19 cellular contexts compared by ENCODE assay signal in the genomic region with DNA sequence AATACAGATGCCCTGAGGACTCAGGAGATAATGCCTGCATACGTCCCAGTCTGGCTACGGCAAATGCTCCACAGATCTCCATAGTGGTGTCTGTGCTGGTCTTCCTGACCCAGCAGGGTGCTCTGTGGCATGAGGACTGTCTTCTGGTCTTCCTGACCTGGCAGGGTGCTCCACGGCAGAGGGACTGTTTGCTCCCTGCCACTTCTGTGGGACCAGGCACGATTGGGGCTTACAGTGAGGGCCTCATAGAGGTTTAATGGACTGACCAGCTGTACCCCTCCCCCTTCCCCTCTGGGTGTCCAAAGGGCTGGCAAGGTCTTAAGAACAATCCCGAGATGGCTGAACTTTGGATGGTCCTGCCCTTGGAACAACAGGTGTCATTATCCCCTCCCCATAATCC.
A peak's percentile ranks its signal among the peaks of the same experiment; 100 is the strongest.
DNase-seq lines count a peak whose midpoint lies in the region; ATAC-seq and TF ChIP-seq lines count a peak whose summit lies in the region.
"Had no signal": no experiment of that assay in that cellular context is flagged by ENCODE, and none has a peak within 500 bp of the region (broad histone marks: within the 10 kb centered on the region; RNA-seq: fewer than 3 reads in every experiment).

No MANE protein-coding gene starts in this region.

- DNase-seq in activated naive CD8-positive, alpha-beta T cell treated with anti-CD3 and anti-CD28 coated beads, Interleukin-2, amount 10 ng/mL, durations not matched to agents 7 days and 5 days = peak; percentile 15
- no peak for DNase-seq in activated naive CD8-positive, alpha-beta T cell treated with anti-CD3 and anti-CD28 coated beads for 36 hours
- DNase-seq in neural crest cell (ENCODE audit: low read depth, low spot score) = no peak
- DNase-seq in suprapubic skin (ENCODE audit: low spot score in 2 of 2) = peak; percentile 27 to 45
- no peak for DNase-seq in mammary epithelial cell
- no peak for DNase-seq in activated CD8-positive, alpha-beta T cell treated with anti-CD3 and anti-CD28 coated beads for 36 hours
- DNase-seq: AML-193; CD4-positive, alpha-beta memory T cell; DMS153; DMS79; GDM1; GM23248 had no signal

- no peaks in the 10 kb centered on the region for H3K27me3 Mint-ChIP-seq in activated naive CD8-positive, alpha-beta T cell treated with anti-CD3 and anti-CD28 coated beads, Interleukin-2, amount 10 ng/mL, durations not matched to agents 7 days and 5 days
- H3K27me3 Mint-ChIP-seq in activated naive CD8-positive, alpha-beta T cell treated with anti-CD3 and anti-CD28 coated beads for 36 hours = no peaks in the 10 kb centered on the region
- no peaks in the 10 kb centered on the region for H3K27me3 Mint-ChIP-seq in neural crest cell (ENCODE audit: low read depth)
- H3K27me3 Mint-ChIP-seq in activated CD8-positive, alpha-beta T cell treated with anti-CD3 and anti-CD28 coated beads for 36 hours = no peaks in the 10 kb centered on the region
- H3K27me3 Mint-ChIP-seq: IgD-negative memory B cell had no signal

- H3K4me1 ChIP-seq in suprapubic skin (peaks cover 10% of the 10 kb centered on the region), mammary epithelial cell (ENCODE audit: insufficient read depth, low read length) (no peaks in the 10 kb centered on the region)
- H3K4me1 ChIP-seq: A549, HAP-1 had no signal

- H3K4me3 Mint-ChIP-seq in activated naive CD8-positive, alpha-beta T cell treated with anti-CD3 and anti-CD28 coated beads, Interleukin-2, amount 10 ng/mL, durations not matched to agents 7 days and 5 days = no peak overlapping the region
- no peak overlapping the region for H3K4me3 Mint-ChIP-seq in activated naive CD8-positive, alpha-beta T cell treated with anti-CD3 and anti-CD28 coated beads for 36 hours
- no peak overlapping the region for H3K4me3 Mint-ChIP-seq in neural crest cell
- H3K4me3 Mint-ChIP-seq in activated CD8-positive, alpha-beta T cell treated with anti-CD3 and anti-CD28 coated beads for 36 hours = no peak overlapping the region
- H3K4me3 Mint-ChIP-seq: CD14-positive monocyte; CD4-positive, alpha-beta memory T cell; IgD-negative memory B cell had no signal

- ATAC-seq in activated naive CD8-positive, alpha-beta T cell treated with anti-CD3 and anti-CD28 coated beads, Interleukin-2, amount 10 ng/mL, durations not matched to agents 7 days and 5 days (ENCODE audit: low read depth) = no peak
- ATAC-seq in GM21717 (IDR thresholded peaks at IDR 0.05; ENCODE audit: unreplicated experiment) = no peak
- ATAC-seq in activated CD8-positive, alpha-beta T cell treated with anti-CD3 and anti-CD28 coated beads for 36 hours = no peak
- ATAC-seq: A549, HepG2 had no signal

- no peaks in the 10 kb centered on the region for H4K20me1 ChIP-seq in mammary epithelial cell (ENCODE audit: insufficient read depth, low read length)

- TF ChIP-seq POLR2A in suprapubic skin (IDR thresholded peaks at IDR 0.05) = no peak

- POLR2A ChIA-PET in activated naive CD8-positive, alpha-beta T cell treated with anti-CD3 and anti-CD28 coated beads, Interleukin-2, amount 10 ng/mL, durations not matched to agents 7 days and 5 days (lab: Charles Lee) = no interaction called here
- POLR2A ChIA-PET in activated CD8-positive, alpha-beta T cell treated with anti-CD3 and anti-CD28 coated beads for 36 hours (lab: Charles Lee) = no interaction called here

- no peaks in the 10 kb centered on the region for H3K9me3 ChIP-seq in suprapubic skin
- peaks cover 31% of the 10 kb centered on the region for H3K9me3 ChIP-seq in mammary epithelial cell (replicated peaks; ENCODE audit: insufficient read depth, low read length)
- H3K9me3 ChIP-seq: A549, HAP-1 had no signal

- no peaks in the 10 kb centered on the region for H3K9me3 Mint-ChIP-seq in activated naive CD8-positive, alpha-beta T cell treated with anti-CD3 and anti-CD28 coated beads, Interleukin-2, amount 10 ng/mL, durations not matched to agents 7 days and 5 days
- no peaks in the 10 kb centered on the region for H3K9me3 Mint-ChIP-seq in activated naive CD8-positive, alpha-beta T cell treated with anti-CD3 and anti-CD28 coated beads for 36 hours
- no peaks in the 10 kb centered on the region for H3K9me3 Mint-ChIP-seq in neural crest cell
- no peaks in the 10 kb centered on the region for H3K9me3 Mint-ChIP-seq in activated CD8-positive, alpha-beta T cell treated with anti-CD3 and anti-CD28 coated beads for 36 hours

- H3K36me3 Mint-ChIP-seq in activated naive CD8-positive, alpha-beta T cell treated with anti-CD3 and anti-CD28 coated beads, Interleukin-2, amount 10 ng/mL, durations not matched to agents 7 days and 5 days = no peaks in the 10 kb centered on the region
- no peaks in the 10 kb centered on the region for H3K36me3 Mint-ChIP-seq in activated naive CD8-positive, alpha-beta T cell treated with anti-CD3 and anti-CD28 coated beads for 36 hours
- H3K36me3 Mint-ChIP-seq in neural crest cell (ENCODE audit: low read depth) = peaks cover 3% of the 10 kb centered on the region
- no peaks in the 10 kb centered on the region for H3K36me3 Mint-ChIP-seq in activated CD8-positive, alpha-beta T cell treated with anti-CD3 and anti-CD28 coated beads for 36 hours (ENCODE audit: low read depth)
- H3K36me3 Mint-ChIP-seq: CD14-positive monocyte; CD4-positive, alpha-beta memory T cell had no signal

- H3K27ac ChIP-seq in suprapubic skin (no peak overlapping the region), mammary epithelial cell (ENCODE audit: insufficient read depth, low read depth, low read length) (no peak overlapping the region)
- H3K27ac ChIP-seq: 22Rv1, A549, GM23248 had no signal

- H3K27ac Mint-ChIP-seq in activated naive CD8-positive, alpha-beta T cell treated with anti-CD3 and anti-CD28 coated beads, Interleukin-2, amount 10 ng/mL, durations not matched to agents 7 days and 5 days = no peak overlapping the region
- H3K27ac Mint-ChIP-seq in activated naive CD8-positive, alpha-beta T cell treated with anti-CD3 and anti-CD28 coated beads for 36 hours = no peak overlapping the region
- H3K27ac Mint-ChIP-seq in neural crest cell (ENCODE audit: unreplicated experiment) = peak overlapping the region; percentile 62
- no peak overlapping the region for H3K27ac Mint-ChIP-seq in activated CD8-positive, alpha-beta T cell treated with anti-CD3 and anti-CD28 coated beads for 36 hours
- H3K27ac Mint-ChIP-seq: CD4-positive, alpha-beta memory T cell; IgD-negative memory B cell had no signal

- CTCF ChIA-PET in mammary epithelial cell (lab: Charles Lee; ENCODE audit: low non-redundant PET) = no interaction called here
- CTCF ChIA-PET in activated CD8-positive, alpha-beta T cell treated with anti-CD3 and anti-CD28 coated beads for 36 hours (lab: Charles Lee) = no interaction called here

- H3K36me3 ChIP-seq in suprapubic skin (no peaks in the 10 kb centered on the region), mammary epithelial cell (ENCODE audit: insufficient read depth, low read length) (no peaks in the 10 kb centered on the region)
- H3K36me3 ChIP-seq: HAP-1 had no signal

- no peak overlapping the region for H2AFZ ChIP-seq in mammary epithelial cell (ENCODE audit: low read depth, low read length)
- H2AFZ ChIP-seq: GM23248 had no signal

- TF ChIP-seq EP300 in suprapubic skin (IDR thresholded peaks at IDR 0.05) = no peak

- in situ Hi-C loops in mammary epithelial cell (cut with MboI; ENCODE audit: low sequenced_read_pairs in 2 of 2) = no loop called here

- H3K4me3 ChIP-seq in suprapubic skin (no peak overlapping the region), mammary epithelial cell (replicated peaks in 1 of 3; ENCODE audit: insufficient read depth in 1 of 3, low read depth in 2 of 3, low read length in 3 of 3) (no peak overlapping the region)
- H3K4me3 ChIP-seq: A549, GM23248, HAP-1 had no signal

- no peak overlapping the region for H3K4me2 ChIP-seq in mammary epithelial cell (ENCODE audit: insufficient read depth, low read depth, low read length)
- H3K4me2 ChIP-seq: A549 had no signal

- TF ChIP-seq CTCF in neural crest cell (conservative IDR thresholded peaks at IDR 0.05) (no peak), suprapubic skin (IDR thresholded peaks at IDR 0.05) (no peak), mammary epithelial cell (conservative IDR thresholded peaks at IDR 0.05 in 1 of 2, IDR thresholded peaks at IDR 0.05 in 1 of 2; ENCODE audit: extremely low read depth in 1 of 2, insufficient read depth in 1 of 2, low read depth in 1 of 2, low read length in 2 of 2) (no peak)
- no peak for TF ChIP-seq CTCF in activated CD8-positive, alpha-beta T cell treated with anti-CD3 and anti-CD28 coated beads for 36 hours (IDR thresholded peaks at IDR 0.05)

- dilution Hi-C loops in mammary epithelial cell (cut with HindIII; ENCODE audit: low sequenced_read_pairs) = loop anchor here (5.0 kb wide), 2 partner anchors 46 to 94 kb away; no protein-coding TSS in a partner anchor

- intact Hi-C loops in mammary epithelial cell (cut with micrococcal nuclease) = no loop called here
- intact Hi-C loops in activated CD8-positive, alpha-beta T cell treated with anti-CD3 and anti-CD28 coated beads for 36 hours (cut with micrococcal nuclease) = no loop called here

- H3K4me1 Mint-ChIP-seq in activated naive CD8-positive, alpha-beta T cell treated with anti-CD3 and anti-CD28 coated beads, Interleukin-2, amount 10 ng/mL, durations not matched to agents 7 days and 5 days = no peaks in the 10 kb centered on the region
- no peaks in the 10 kb centered on the region for H3K4me1 Mint-ChIP-seq in activated naive CD8-positive, alpha-beta T cell treated with anti-CD3 and anti-CD28 coated beads for 36 hours
- peaks cover 7% of the 10 kb centered on the region for H3K4me1 Mint-ChIP-seq in neural crest cell
- H3K4me1 Mint-ChIP-seq in activated CD8-positive, alpha-beta T cell treated with anti-CD3 and anti-CD28 coated beads for 36 hours (ENCODE audit: low read depth) = no peaks in the 10 kb centered on the region

- no peaks in the 10 kb centered on the region for H3K27me3 ChIP-seq in suprapubic skin
- no peaks in the 10 kb centered on the region for H3K27me3 ChIP-seq in mammary epithelial cell (ENCODE audit: insufficient read depth, low read length)

- WGBS in suprapubic skin = 89% methylated on average over 3 of the region's 5 CpGs
- WGBS in mammary epithelial cell (ENCODE audit: low coverage, missing lambda C conversion rate) = 70% methylated on average over 3 of the region's 5 CpGs

- H3K79me2 ChIP-seq in mammary epithelial cell (ENCODE audit: insufficient read depth, low read length) = no peaks in the 10 kb centered on the region

- H3K9ac ChIP-seq in mammary epithelial cell (ENCODE audit: insufficient read depth, low read length) = no peak overlapping the region
- H3K9ac ChIP-seq: GM23248 had no signal

- no TSS peak for BruUV-seq in mammary epithelial cell (replicated peaks; lab: Mats Ljungman, UMichigan)

Comparison
In these comparisons a context has a peak if more than half of its experiments do, and no peak if none do; other contexts are left out.
1. DNase-seq: peak in activated naive CD8-positive, alpha-beta T cell treated with anti-CD3 and anti-CD28 coated beads, Interleukin-2, amount 10 ng/mL, durations not matched to agents 7 days and 5 days (single experiment) and suprapubic skin (2 of 2); none in activated naive CD8-positive, alpha-beta T cell treated with anti-CD3 and anti-CD28 coated beads for 36 hours (single experiment), neural crest cell (single experiment), mammary epithelial cell (single experiment) and activated CD8-positive, alpha-beta T cell treated with anti-CD3 and anti-CD28 coated beads for 36 hours (single experiment).